ENCODE assay signal across 21 cellular contexts in genomic region chr22:29630987-29631386, GRCh38. TPM values are rescaled to one million over a fixed set of nuclear protein-coding genes. Genes with fewer than 3 reads are reported as not detected.
DNase-seq lines count a peak whose midpoint lies in the region; ATAC-seq and TF ChIP-seq lines count a peak whose summit lies in the region.
"Had no signal": no experiment of that assay in that cellular context is flagged by ENCODE, and none has a peak within 500 bp of the region (broad histone marks: within the 10 kb centered on the region; RNA-seq: fewer than 3 reads in every experiment).

No MANE protein-coding gene starts in this region.

- no peaks in the 10 kb centered on the region for H3K9me2 ChIP-seq in hepatocyte (replicated peaks; ENCODE audit: insufficient read depth)

- H3K27me3 ChIP-seq in hepatocyte, result no peaks in the 10 kb centered on the region

- peaks cover 66% of the 10 kb centered on the region for H3K79me2 ChIP-seq in hepatocyte

- H3K9me3 ChIP-seq in hepatocyte (ENCODE audit: low read depth), result no peaks in the 10 kb centered on the region
- H3K9me3 ChIP-seq: HAP-1 had no signal

- H3K4me3 Mint-ChIP-seq in progenitor cell of endocrine pancreas (ENCODE audit: low read depth), result no peak overlapping the region

- DNase-seq in Right ventricle myocardium inferior (ENCODE audit: missing footprints) (no peak), cardiac septum (ENCODE audit: low spot score) (no peak), Right ventricle myocardium superior (no peak), hepatocyte (ENCODE audit: low spot score) (no peak), ureter (ENCODE audit: low spot score) (no peak), progenitor cell of endocrine pancreas (ENCODE audit: low spot score, unreplicated experiment) (no peak), HCEC 1CT (no peak)
- DNase-seq: ACHN; GOT3; KBM-7; NCI-H1105 treated with DMSO at 0.1 percent for 48 hours; NCI-H146; NCI-H1930; NCI-H2107; NCI-H774; NK-92 treated with Interleukin-12 subunit alpha and Interleukin-12 subunit beta, amount 100 ng/mL, for 24 hours; PC-9; RPMI8226; SHP77 treated with DMSO at 0.1 percent for 48 hours had no signal

- no peak overlapping the region for H2AFZ ChIP-seq in hepatocyte
- H2AFZ ChIP-seq: PC-9 had no signal

- no peaks in the 10 kb centered on the region for H3K36me3 Mint-ChIP-seq in progenitor cell of endocrine pancreas (ENCODE audit: insufficient read depth)

- H3K4me3 ChIP-seq in hepatocyte, result no peak overlapping the region
- H3K4me3 ChIP-seq: HAP-1, PC-9 had no signal

- H4K20me1 ChIP-seq in hepatocyte (ENCODE audit: insufficient read depth, poor library complexity, severe bottlenecking), result peaks cover 7% of the 10 kb centered on the region

- peaks cover 36% of the 10 kb centered on the region for H3K4me1 ChIP-seq in hepatocyte (ENCODE audit: insufficient read depth)

- no peaks in the 10 kb centered on the region for H3K27me3 Mint-ChIP-seq in progenitor cell of endocrine pancreas

- peak overlapping the region; percentile 55 for H3K27ac ChIP-seq in hepatocyte
- H3K27ac ChIP-seq: 22Rv1, PC-9 had no signal

- no peaks in the 10 kb centered on the region for H3K9me3 Mint-ChIP-seq in progenitor cell of endocrine pancreas (ENCODE audit: low read depth)

- H3K4me1 Mint-ChIP-seq in progenitor cell of endocrine pancreas (ENCODE audit: low read depth), result peaks cover 32% of the 10 kb centered on the region

- H3K36me3 ChIP-seq in hepatocyte (replicated peaks; ENCODE audit: insufficient read depth, low read depth), result no peaks in the 10 kb centered on the region
- H3K36me3 ChIP-seq: HAP-1 had no signal

- no peak for TF ChIP-seq CTCF in hepatocyte (IDR thresholded peaks at IDR 0.05; ENCODE audit: poor library complexity)
- TF ChIP-seq CTCF in progenitor cell of endocrine pancreas (IDR thresholded peaks at IDR 0.05; ENCODE audit: unreplicated experiment), result no peak

- 90% methylated on average over 6 of the region's 6 CpGs for WGBS in hepatocyte (ENCODE audit: low lambda C conversion rate, missing lambda C conversion rate)

- H3K27ac Mint-ChIP-seq in progenitor cell of endocrine pancreas, result no peak overlapping the region

- intact Hi-C loops in Right ventricle myocardium inferior (cut with DNase I), result loop anchor here (10.0 kb wide), 1 partner anchor 374 kb away; no protein-coding TSS in a partner anchor
- intact Hi-C loops in cardiac septum (cut with DNase I), result loop anchor here (5.0 kb wide), 1 partner anchor 461 kb away; no protein-coding TSS in a partner anchor
- intact Hi-C loops in Right ventricle myocardium superior (cut with DNase I), result loop anchor here (5.0 kb wide), 1 partner anchor 456 kb away; no protein-coding TSS in a partner anchor

- H3K4me2 ChIP-seq in hepatocyte, result peak overlapping the region; percentile 60
- H3K4me2 ChIP-seq: PC-9 had no signal

- peak; percentile 68 for ATAC-seq in Right ventricle myocardium inferior
- ATAC-seq in Right ventricle myocardium superior (ENCODE audit: poor library complexity), result peak; percentile 68

RNA-seq across cellular contexts. Expression of gene NF2, which starts 27.6 kb away (rescaled TPM):
- 49.0 TPM for total RNA-seq in Right ventricle myocardium inferior
- total RNA-seq in cardiac septum, result 43.4 TPM
- 40.6 TPM for total RNA-seq in Right ventricle myocardium superior
- 22.6 and 30.7 TPM in 2 replicates for total RNA-seq in hepatocyte
- 18.5 and 21.5 TPM in 2 replicates for polyA plus RNA-seq in hepatocyte
- total RNA-seq in ureter, result 45.0 TPM
- 36.6 and 37.1 TPM in 2 replicates for total RNA-seq in progenitor cell of endocrine pancreas

RNA-seq across cellular contexts. Expression of gene NIPSNAP1, which starts 50.1 kb away (rescaled TPM):
- total RNA-seq in Right ventricle myocardium inferior, result 15.1 TPM
- total RNA-seq in cardiac septum, result 14.8 TPM
- total RNA-seq in Right ventricle myocardium superior, result 14.3 TPM
- total RNA-seq in hepatocyte, result 160 and 165 TPM in 2 replicates
- polyA plus RNA-seq in hepatocyte, result 132 and 136 TPM in 2 replicates
- total RNA-seq in ureter, result 67.8 TPM
- 221 and 222 TPM in 2 replicates for total RNA-seq in progenitor cell of endocrine pancreas
